Comparison of ENCODE assay signal across 8 cellular contexts in genomic region chr13:91537376-91537775, GRCh38.
"Had no signal": no experiment of that assay in that cellular context is flagged by ENCODE, and none has a peak within 500 bp of the region (broad histone marks: within the 10 kb centered on the region; RNA-seq: fewer than 3 reads in every experiment).

No MANE protein-coding gene starts in this region.

- H3K9ac ChIP-seq: KMS-11 had no signal

- FAIRE-seq: HepG2, HTR-8/SVneo had no signal

- ATAC-seq: HepG2 had no signal

- H3K27ac ChIP-seq: HL-60, KMS-11 had no signal

- H3K4me2 ChIP-seq: KMS-11 had no signal

- DNase-seq: IMR-90, Karpas-422, KBM-7, KG1 had no signal
